Comparison of ENCODE assay signal across 31 cellular contexts in the genomic region with DNA sequence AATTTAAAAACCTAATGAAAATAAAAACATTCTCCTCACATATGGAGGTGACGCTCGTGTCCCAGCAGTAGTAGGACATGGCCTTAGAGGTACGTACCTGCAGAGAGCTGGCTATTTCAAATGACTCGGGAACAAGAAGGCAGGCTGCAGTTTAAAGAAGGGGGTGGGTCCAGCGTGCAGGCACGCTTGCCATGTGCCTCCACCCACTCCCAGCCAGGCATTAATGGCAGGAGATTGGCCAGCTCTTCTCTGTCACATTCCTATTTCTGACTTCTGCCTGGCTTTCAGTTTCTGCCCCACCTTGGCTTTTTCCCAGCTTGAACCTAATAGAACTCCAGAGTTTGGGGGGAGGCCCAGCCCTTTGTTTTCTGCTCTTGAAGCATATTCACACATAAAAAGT.
"Had no signal": no experiment of that assay in that cellular context is flagged by ENCODE, and none has a peak within 500 bp of the region (broad histone marks: within the 10 kb centered on the region; RNA-seq: fewer than 3 reads in every experiment).

No MANE protein-coding gene starts in this region.

- H2AFZ ChIP-seq: PC-9 had no signal

- ATAC-seq: activated CD4-positive, alpha-beta T cell treated with anti-CD3 and anti-CD28 coated beads for 36 hours; activated CD4-positive, CD25-positive, alpha-beta regulatory T cell treated with anti-CD3 and anti-CD28 coated beads, Interleukin-2, amount 50 U/mL, for 24 hours; activated naive CD4-positive, alpha-beta T cell treated with anti-CD3 and anti-CD28 coated beads, Interleukin-2, amount 50 U/mL, for 72 hours; activated T-cell treated with anti-CD3 and anti-CD28 coated beads, Interleukin-2, amount 50 U/mL, for 4 hours; body of pancreas; WTC11 had no signal

- H3K27ac Mint-ChIP-seq: activated CD4-positive, alpha-beta T cell treated with anti-CD3 and anti-CD28 coated beads for 36 hours; activated CD4-positive, alpha-beta T cell treated with anti-CD3 and anti-CD28 coated beads, Interleukin-2, amount 10 ng/mL, durations not matched to agents 7 days and 5 days; activated naive CD4-positive, alpha-beta T cell treated with anti-CD3 and anti-CD28 coated beads for 36 hours; activated T-helper 1 cell treated with anti-CD3 and anti-CD28 coated beads, Interleukin-12 subunit alpha, Interleukin-12 subunit beta, Interleukin-2, Interleukin-4 antibody, amounts not matched to agents 30 ng/mL and 10 ng/mL and 1 ng/mL, durations not matched to agents 14 hours and 24 hours and 36 hours; T-helper 2 cell treated with Interferon-gamma antibody and Interleukin-4, amounts not matched to agents 5 μg/mL and 100 μg/mL, for 36 hours; WTC11 had no signal

- H3K27me3 ChIP-seq: adrenal gland, body of pancreas, breast epithelium, SJSA1 had no signal

- H3K4me1 Mint-ChIP-seq: activated CD4-positive, alpha-beta T cell treated with anti-CD3 and anti-CD28 coated beads for 36 hours; activated CD4-positive, alpha-beta T cell treated with anti-CD3 and anti-CD28 coated beads, Interleukin-2, amount 10 ng/mL, durations not matched to agents 7 days and 5 days; WTC11 had no signal

- H3K27me3 Mint-ChIP-seq: activated CD4-positive, alpha-beta T cell treated with anti-CD3 and anti-CD28 coated beads for 36 hours; activated CD4-positive, alpha-beta T cell treated with anti-CD3 and anti-CD28 coated beads, Interleukin-2, amount 10 ng/mL, durations not matched to agents 7 days and 5 days had no signal

- H3K9ac ChIP-seq: KMS-11 had no signal

- H3K4me2 ChIP-seq: KMS-11, PC-9 had no signal

- DNase-seq: activated CD4-positive, alpha-beta T cell treated with anti-CD3 and anti-CD28 coated beads for 36 hours; activated CD4-positive, alpha-beta T cell treated with anti-CD3 and anti-CD28 coated beads, Interleukin-2, amount 10 ng/mL, durations not matched to agents 7 days and 5 days; activated CD4-positive, alpha-beta T cell treated with anti-CD3 and anti-CD28 coated beads, Interleukin-2, amount 50 U/mL, for 48 hours; activated CD8-positive, alpha-beta memory T cell treated with anti-CD3 and anti-CD28 coated beads, Interleukin-2, amount 50 U/mL, for 4 hours; activated gamma-delta T cell treated with Interleukin-2 at 50 U/mL for 16 hours; activated naive CD4-positive, alpha-beta T cell treated with anti-CD3 and anti-CD28 coated beads for 36 hours; activated T-cell treated with anti-CD3 and anti-CD28 coated beads for 4 hours; activated T-cell treated with anti-CD3 and anti-CD28 coated beads, Interleukin-2, amount 50 U/mL, for 4 hours; adrenal gland; body of pancreas; central memory CD4-positive, alpha-beta T cell; MM.1S; MV-4-11; NCI-H1092; NCI-H1436 treated with DMSO at 0.1 percent for 48 hours; NCI-H1694 treated with DMSO at 0.1 percent for 48 hours; NCI-H2029; NCI-H345; NCI-H524 treated with DMSO at 0.1 percent for 48 hours; NK-92 treated with Interleukin-12 subunit alpha and Interleukin-12 subunit beta, amount 100 ng/mL, for 24 hours; PC-9; SHP77 treated with DMSO at 0.1 percent for 48 hours; SW 1271 had no signal

- H3K4me1 ChIP-seq: adrenal gland, body of pancreas, breast epithelium, SJSA1 had no signal

- H3K4me3 ChIP-seq: adrenal gland, body of pancreas, breast epithelium, PC-9, SJSA1 had no signal

- H3K4me3 Mint-ChIP-seq: activated CD4-positive, alpha-beta T cell treated with anti-CD3 and anti-CD28 coated beads for 36 hours; activated CD4-positive, alpha-beta T cell treated with anti-CD3 and anti-CD28 coated beads, Interleukin-2, amount 10 ng/mL, durations not matched to agents 7 days and 5 days; activated naive CD4-positive, alpha-beta T cell treated with anti-CD3 and anti-CD28 coated beads for 36 hours; activated T-cell treated with anti-CD3 and anti-CD28 coated beads, Interleukin-2, amount 50 U/mL, for 4 hours; activated T-helper 1 cell treated with anti-CD3 and anti-CD28 coated beads, Interleukin-12 subunit alpha, Interleukin-12 subunit beta, Interleukin-2, Interleukin-4 antibody, amounts not matched to agents 30 ng/mL and 10 ng/mL and 1 ng/mL, durations not matched to agents 14 hours and 24 hours and 36 hours; T-helper 2 cell treated with Interferon-gamma antibody and Interleukin-4, amounts not matched to agents 5 μg/mL and 100 μg/mL, for 36 hours; WTC11 had no signal

- H3K9me3 ChIP-seq: adrenal gland, body of pancreas, breast epithelium, SJSA1 had no signal

- H3K27ac ChIP-seq: adrenal gland, body of pancreas, breast epithelium, KMS-11, PC-9, SJSA1 had no signal
